10 cellular contexts compared by ENCODE assay signal in the genomic region with DNA sequence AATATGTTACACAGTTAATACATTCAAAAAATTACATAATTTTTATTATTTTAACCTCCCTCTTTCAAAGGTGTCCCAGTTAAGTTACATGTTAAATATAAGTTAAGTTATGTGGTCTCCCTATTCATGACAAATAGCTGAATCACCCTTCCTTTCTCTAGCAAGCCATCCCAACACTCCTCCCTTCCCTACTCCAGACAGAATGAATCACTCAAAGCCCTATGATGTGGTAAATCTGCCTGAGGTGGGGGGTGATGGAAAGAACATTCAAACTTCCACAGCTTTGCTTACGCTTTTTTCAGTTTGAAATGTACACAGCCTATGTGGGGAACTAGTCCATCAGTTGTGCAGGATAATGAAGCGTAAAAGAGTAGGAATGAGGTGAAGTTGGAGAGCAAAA.
DNase-seq lines count a peak whose midpoint lies in the region; ATAC-seq, FAIRE-seq and TF ChIP-seq lines count a peak whose summit lies in the region.
"Had no signal": no experiment of that assay in that cellular context is flagged by ENCODE, and none has a peak within 500 bp of the region (broad histone marks: within the 10 kb centered on the region; RNA-seq: fewer than 3 reads in every experiment).

No MANE protein-coding gene starts in this region.

- H3K36me3 Mint-ChIP-seq in astrocyte (ENCODE audit: low read depth, unreplicated experiment), result peaks cover 1% of the 10 kb centered on the region

- TF ChIP-seq CTCF in AG09319 (IDR thresholded peaks at IDR 0.05; ENCODE audit: low read depth, low read length), result no peak
- TF ChIP-seq CTCF in IMR-90 (conservative IDR thresholded peaks at IDR 0.05; ENCODE audit: low read depth, low read length), result no peak
- TF ChIP-seq CTCF in astrocyte (IDR thresholded peaks at IDR 0.05; ENCODE audit: insufficient read depth, low read depth, low read length), result no peak
- TF ChIP-seq CTCF in esophagus squamous epithelium (IDR thresholded peaks at IDR 0.05), result no peak
- TF ChIP-seq CTCF in ascending aorta (IDR thresholded peaks at IDR 0.05), result no peak

- no peaks in the 10 kb centered on the region for H3K79me2 ChIP-seq in astrocyte (ENCODE audit: insufficient read depth, low read length)

- H3K36me3 ChIP-seq in IMR-90 (ENCODE audit: control insufficient read depth, insufficient read depth, low read length) (no peaks in the 10 kb centered on the region), astrocyte (ENCODE audit: insufficient read depth, low read length) (no peaks in the 10 kb centered on the region), esophagus squamous epithelium (no peaks in the 10 kb centered on the region), ascending aorta (no peaks in the 10 kb centered on the region)
- H3K36me3 ChIP-seq: ovary had no signal

- H3K18ac ChIP-seq in IMR-90 (ENCODE audit: low read depth, low read length), result no peak overlapping the region

- no peak overlapping the region for H4K8ac ChIP-seq in IMR-90 (ENCODE audit: low read depth in 2 of 2, low read length in 2 of 2)

- POLR2A ChIA-PET in IMR-90 (lab: Charles Lee; ENCODE audit: unreplicated experiment), result no interaction called here

- TF ChIP-seq RAD21 in IMR-90 (IDR thresholded peaks at IDR 0.05; ENCODE audit: low read length), result no peak

- H4K91ac ChIP-seq in IMR-90 (ENCODE audit: insufficient read depth, low read depth, low read length), result no peak overlapping the region

- WGBS in IMR-90 (ENCODE audit: extremely low coverage in 2 of 2, insufficient read length in 1 of 2), 2 experiments, result 0% methylated on average over 1 of the region's 2 CpGs; no CpG with 5 or more reads in 1 of the 2 experiments
- WGBS in esophagus squamous epithelium, 2 donors, result 75 to 86% methylated on average over 2 of the region's 2 CpGs

- no peak overlapping the region for H2BK5ac ChIP-seq in IMR-90 (ENCODE audit: low read depth, low read length, poor library complexity, severe bottlenecking)

- peaks cover 11% of the 10 kb centered on the region for H3K27me3 ChIP-seq in IMR-90 (ENCODE audit: control insufficient read depth, insufficient read depth, low read length)
- H3K27me3 ChIP-seq in astrocyte (ENCODE audit: insufficient read depth, low read length), result no peaks in the 10 kb centered on the region
- H3K27me3 ChIP-seq in esophagus squamous epithelium, result no peaks in the 10 kb centered on the region
- no peaks in the 10 kb centered on the region for H3K27me3 ChIP-seq in ascending aorta
- H3K27me3 ChIP-seq: ovary had no signal

- no peaks in the 10 kb centered on the region for H3K27me3 Mint-ChIP-seq in astrocyte (ENCODE audit: low read depth, unreplicated experiment)

- H3K79me1 ChIP-seq in IMR-90 (ENCODE audit: low read depth in 1 of 2, low read length in 2 of 2), result no peaks in the 10 kb centered on the region

- H2AK9ac ChIP-seq in IMR-90 (replicated peaks; ENCODE audit: low read depth, low read length, poor library complexity), result no peak overlapping the region

- intact Hi-C loops in IMR-90 (cut with micrococcal nuclease), result loop anchor here (5.0 kb wide), 1 partner anchor 122 kb away; a partner anchor contains a TSS
- intact Hi-C loops in esophagus squamous epithelium (cut with DNase I), result no loop called here
- intact Hi-C loops in ascending aorta (cut with DNase I), result no loop called here

- dilution Hi-C loops in IMR-90 (cut with HindIII; ENCODE audit: low sequenced_read_pairs, unreplicated experiment), result no loop called here

- H3K27ac Mint-ChIP-seq in astrocyte (ENCODE audit: unreplicated experiment), result peak overlapping the region; percentile 77

- H3K4ac ChIP-seq in IMR-90 (ENCODE audit: low read depth, low read length), result no peak overlapping the region

- H2BK120ac ChIP-seq in IMR-90 (ENCODE audit: low read depth, low read length), result no peak overlapping the region

- H4K20me1 ChIP-seq in IMR-90 (ENCODE audit: insufficient read depth, low read length) (no peaks in the 10 kb centered on the region), astrocyte (ENCODE audit: insufficient read depth, low read length) (no peaks in the 10 kb centered on the region)

- peaks cover 2% of the 10 kb centered on the region; the same call in 1 of the 2 replicates for H3K9me1 ChIP-seq in IMR-90 (ENCODE audit: insufficient read depth, low read length)

- no peak overlapping the region for H2AK5ac ChIP-seq in IMR-90 (ENCODE audit: low read depth, low read length)

- CTCF ChIA-PET in IMR-90 (lab: Yijun Ruan, JAX), result interaction anchor here (0.6 to 1.1 kb wide), 2 partner anchors 76 to 122 kb away, joined by 3 read pairs; no protein-coding TSS in a partner anchor

- no peak overlapping the region for H3K9ac ChIP-seq in IMR-90 (ENCODE audit: low read depth, low read length)
- H3K9ac ChIP-seq in astrocyte (ENCODE audit: low read length), result no peak overlapping the region
- H3K9ac ChIP-seq: KMS-11 had no signal

- peak overlapping the region; percentile 47; the same call in 1 of the 2 replicates for H3K4me2 ChIP-seq in IMR-90 (ENCODE audit: low read depth, low read length)
- H3K4me2 ChIP-seq in astrocyte (ENCODE audit: low read length), result peak overlapping the region; percentile 75
- H3K4me2 ChIP-seq: KMS-11 had no signal

- no peak overlapping the region for H3K4me3 Mint-ChIP-seq in astrocyte (ENCODE audit: unreplicated experiment)

- in situ Hi-C loops in IMR-90 (cut with MboI; ENCODE audit: low sequenced_read_pairs), result loop anchor here (10.0 kb wide), 1 partner anchor 311 kb away; no protein-coding TSS in a partner anchor

- no peak overlapping the region for H2BK20ac ChIP-seq in IMR-90 (ENCODE audit: low read depth, low read length)

- H3K23ac ChIP-seq in IMR-90 (ENCODE audit: low read depth, low read length), result no peak overlapping the region

- H3K9me3 ChIP-seq in IMR-90 (ENCODE audit: control insufficient read depth, insufficient read depth, low read length) (no peaks in the 10 kb centered on the region), astrocyte (ENCODE audit: insufficient read depth, low read depth, low read length) (no peaks in the 10 kb centered on the region), esophagus squamous epithelium (no peaks in the 10 kb centered on the region), ascending aorta (no peaks in the 10 kb centered on the region)
- H3K9me3 ChIP-seq: ovary had no signal

- no peak overlapping the region for H4K5ac ChIP-seq in IMR-90 (ENCODE audit: low read depth, low read length)

- peaks cover 55% of the 10 kb centered on the region for H3K4me1 Mint-ChIP-seq in astrocyte (ENCODE audit: low read depth, unreplicated experiment)

- TF ChIP-seq POLR2A in IMR-90 (IDR thresholded peaks at IDR 0.05; ENCODE audit: low read depth, low read length) (no peak), esophagus squamous epithelium (IDR thresholded peaks at IDR 0.05) (no peak)

- H3K14ac ChIP-seq in IMR-90 (replicated peaks; ENCODE audit: low read depth, low read length), result no peak overlapping the region

- H3K9me3 Mint-ChIP-seq in astrocyte (ENCODE audit: unreplicated experiment), result no peaks in the 10 kb centered on the region

- H3K4me3 ChIP-seq in IMR-90 (ENCODE audit: insufficient read depth, low read depth, low read length) (no peak overlapping the region), astrocyte (ENCODE audit: insufficient read depth, low read depth, low read length) (peak overlapping the region; percentile 32), esophagus squamous epithelium (no peak overlapping the region), ascending aorta (no peak overlapping the region)
- H3K4me3 ChIP-seq: ovary had no signal

- no TSS peak for BruUV-seq in IMR-90 (replicated peaks; lab: Mats Ljungman, UMichigan)

- H2AFZ ChIP-seq in IMR-90 (replicated peaks; ENCODE audit: low read length, poor library complexity) (no peak overlapping the region), astrocyte (ENCODE audit: low read depth, low read length) (no peak overlapping the region)

- H2BK15ac ChIP-seq in IMR-90 (ENCODE audit: low read depth, low read length), result no peak overlapping the region

- peak; percentile 83 for FAIRE-seq in astrocyte (lab: Jason Lieb, UNC)

- DNase-seq in AG09319 (ENCODE audit: extremely low read depth, low read depth), result peak; percentile 38
- peak; percentile 97 for DNase-seq in IMR-90
- peak; percentile 97 for DNase-seq in astrocyte (ENCODE audit: low read depth)
- DNase-seq in iris pigment epithelial cell (ENCODE audit: low read depth), result peak; percentile 97
- DNase-seq in esophagus squamous epithelium (lab: John Stamatoyannopoulos, UW), result no peak
- no peak for DNase-seq in ascending aorta (ENCODE audit: low spot score in 2 of 2)
- DNase-seq in NCI-H446 (lab: John Stamatoyannopoulos, UW), result no peak
- DNase-seq in DMS153 treated with DMSO at 0.1 percent for 48 hours (lab: John Stamatoyannopoulos, UW; ENCODE audit: unreplicated experiment), result no peak
- DNase-seq: ovary had no signal

- ATAC-seq in IMR-90 (ENCODE audit: low read depth), result peak; percentile 84

- peaks cover 5% of the 10 kb centered on the region for H3K4me1 ChIP-seq in IMR-90 (ENCODE audit: control insufficient read depth, insufficient read depth, low read length)
- peaks cover 31% of the 10 kb centered on the region for H3K4me1 ChIP-seq in astrocyte (ENCODE audit: insufficient read depth, low read length)
- peaks cover 0 to 8% (median 0%) of the 10 kb centered on the region in 3 donors for H3K4me1 ChIP-seq in esophagus squamous epithelium
- H3K4me1 ChIP-seq in ascending aorta, result no peaks in the 10 kb centered on the region

- H3K56ac ChIP-seq in IMR-90 (ENCODE audit: extremely low read depth, insufficient read depth, low read length), result no peak overlapping the region

- no peak overlapping the region for H3K27ac ChIP-seq in IMR-90 (ENCODE audit: insufficient read depth, low read length)
- H3K27ac ChIP-seq in astrocyte (ENCODE audit: low read depth, low read length), result peak overlapping the region; percentile 35
- no peak overlapping the region for H3K27ac ChIP-seq in esophagus squamous epithelium
- H3K27ac ChIP-seq in ascending aorta, result no peak overlapping the region
- H3K27ac ChIP-seq: KMS-11, ovary had no signal

TF ChIP-seq in IMR-90, 13 proteins besides CTCF, POLR2A, EP300 and RAD21 (continues in another document):
- no peak for TF ChIP-seq RCOR1 (IDR thresholded peaks at IDR 0.05; ENCODE audit: insufficient replicate concordance, low read length)
- peak; percentile 56 for TF ChIP-seq CEBPB (IDR thresholded peaks at IDR 0.05; ENCODE audit: low read depth, low read length)
- no peak for TF ChIP-seq MXI1 (IDR thresholded peaks at IDR 0.05; ENCODE audit: borderline replicate concordance, low read depth, low read length)
- TF ChIP-seq, protein P1, sequence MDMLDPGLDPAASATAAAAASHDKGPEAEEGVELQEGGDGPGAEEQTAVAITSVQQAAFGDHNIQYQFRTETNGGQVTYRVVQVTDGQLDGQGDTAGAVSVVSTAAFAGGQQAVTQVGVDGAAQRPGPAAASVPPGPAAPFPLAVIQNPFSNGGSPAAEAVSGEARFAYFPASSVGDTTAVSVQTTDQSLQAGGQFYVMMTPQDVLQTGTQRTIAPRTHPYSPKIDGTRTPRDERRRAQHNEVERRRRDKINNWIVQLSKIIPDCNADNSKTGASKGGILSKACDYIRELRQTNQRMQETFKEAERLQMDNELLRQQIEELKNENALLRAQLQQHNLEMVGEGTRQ (IDR thresholded peaks at IDR 0.05; ENCODE audit: low read depth, low read length), result no peak
- no peak for TF ChIP-seq CHD1 (IDR thresholded peaks at IDR 0.05; ENCODE audit: low read depth, low read length)
- peak; percentile 67 for TF ChIP-seq NFE2L2 (IDR thresholded peaks at IDR 0.05; ENCODE audit: low read depth, low read length)
- TF ChIP-seq BHLHE40 (IDR thresholded peaks at IDR 0.05; ENCODE audit: low read depth, low read length), result 0 out of 2 replicates have a peak, but pooled peaks have one; percentile 35

Comparison
In these comparisons a context has a peak if more than half of its experiments do, and no peak if none do; other contexts are left out.
1. DNase-seq: peak in AG09319 (single experiment), IMR-90 (single experiment), astrocyte (single experiment) and iris pigment epithelial cell (single experiment); none in esophagus squamous epithelium (single experiment), ascending aorta (0 of 2), NCI-H446 (0 of 2) and DMS153 treated with DMSO at 0.1 percent for 48 hours (single experiment).